ENCODE assay signal across 15 cellular contexts in the genomic region with DNA sequence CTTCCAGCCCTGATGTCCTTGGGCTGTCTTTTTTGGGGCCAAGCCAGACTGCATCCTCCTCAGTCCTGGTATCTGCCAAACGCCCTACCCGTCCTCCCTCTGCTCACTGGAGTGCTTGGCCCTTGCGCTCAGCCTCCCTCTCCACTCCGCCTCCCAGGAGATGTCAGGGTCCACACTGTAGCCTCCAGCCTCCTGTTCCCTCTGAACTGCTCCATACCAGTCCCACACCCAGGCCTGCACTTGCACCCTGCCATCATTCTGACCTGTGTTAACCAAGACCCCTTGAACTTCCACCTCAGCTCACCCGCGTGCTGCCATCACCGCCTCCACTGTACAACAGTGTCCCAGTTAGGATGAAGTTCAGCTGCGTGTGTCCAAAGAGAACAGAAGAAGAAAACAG. TPM values are rescaled to one million over a fixed set of nuclear protein-coding genes. Genes with fewer than 3 reads are reported as not detected.
"Had no signal": no experiment of that assay in that cellular context is flagged by ENCODE, and none has a peak within 500 bp of the region (broad histone marks: within the 10 kb centered on the region; RNA-seq: fewer than 3 reads in every experiment).

No MANE protein-coding gene starts in this region.

- H3K4me3 ChIP-seq: adrenal gland, colonic mucosa, heart right ventricle, left ventricle myocardium inferior, right atrium auricular region, skin epidermis, tibial artery, vagina had no signal

- ATAC-seq: heart right ventricle had no signal

- H3K27me3 ChIP-seq: adrenal gland, colonic mucosa, right atrium auricular region, vagina had no signal

- H3K27ac ChIP-seq: adrenal gland, colonic mucosa, heart right ventricle, left ventricle myocardium inferior, neutrophil, right atrium auricular region, skin epidermis, tibial artery, vagina had no signal

- H3K4me1 ChIP-seq: adrenal gland, colonic mucosa, left ventricle myocardium inferior, right atrium auricular region, tibial artery, vagina had no signal

- DNase-seq: activated T-cell treated with anti-CD3 and anti-CD28 coated beads, Interleukin-2, amount 50 U/mL, for 1 hour; adrenal gland; caudate nucleus; colonic mucosa; effector CD4-positive, alpha-beta T cell; heart right ventricle; left ventricle myocardium inferior; tibial artery had no signal

- H3K36me3 ChIP-seq: adrenal gland, colonic mucosa, heart right ventricle, left ventricle myocardium inferior, neutrophil, right atrium auricular region, tibial artery, vagina had no signal

- H3K9me3 ChIP-seq: adrenal gland, colonic mucosa, neutrophil, right atrium auricular region, vagina had no signal

RNA-seq across cellular contexts. Expression of a gene that starts 6.3 kb away (rescaled TPM):
- total RNA-seq: fibroblast of lung, frontal cortex had no signal

RNA-seq across cellular contexts. Expression of a gene that starts 46.5 kb away (rescaled TPM):
- total RNA-seq: fibroblast of lung, frontal cortex, heart right ventricle, left ventricle myocardium inferior, posterior vena cava, right atrium auricular region, vagina had no signal
- polyA plus RNA-seq: fibroblast of lung, heart right ventricle had no signal

RNA-seq across cellular contexts. Expression of a gene that starts 56.3 kb away (rescaled TPM):
- total RNA-seq: fibroblast of lung, heart right ventricle, left ventricle myocardium inferior, posterior vena cava, right atrium auricular region, vagina had no signal
- polyA plus RNA-seq: fibroblast of lung, heart right ventricle had no signal
